29 cellular contexts compared by ENCODE assay signal in genomic region chr2:83079007-83079406, GRCh38.
A peak's percentile ranks its signal among the peaks of the same experiment; 100 is the strongest.
DNase-seq lines count a peak whose midpoint lies in the region; ATAC-seq, FAIRE-seq and TF ChIP-seq lines count a peak whose summit lies in the region.
"Had no signal": no experiment of that assay in that cellular context is flagged by ENCODE, and none has a peak within 500 bp of the region (broad histone marks: within the 10 kb centered on the region; RNA-seq: fewer than 3 reads in every experiment).

No MANE protein-coding gene starts in this region.

- no peak overlapping the region for H3K4me3 Mint-ChIP-seq in CD8-positive, alpha-beta memory T cell
- H3K4me3 Mint-ChIP-seq: CD14-positive monocyte, T-helper 17 cell had no signal

- no peaks in the 10 kb centered on the region for H3K27me3 Mint-ChIP-seq in CD8-positive, alpha-beta memory T cell
- H3K27me3 Mint-ChIP-seq: T-helper 17 cell had no signal

- BruUV-seq in HepG2 (replicated peaks; lab: Mats Ljungman, UMichigan), result no TSS peak

- CTCF ChIA-PET in HepG2 (lab: Yijun Ruan, JAX; ENCODE audit: low intra/inter-chr PET ratio, low total read pairs), result no interaction called here
- CTCF ChIA-PET in CD8-positive, alpha-beta memory T cell (lab: Charles Lee), result no interaction called here

- no peaks in the 10 kb centered on the region for H3K36me3 Mint-ChIP-seq in CD8-positive, alpha-beta memory T cell
- H3K36me3 Mint-ChIP-seq: CD14-positive monocyte had no signal

- ATAC-seq in HepG2, result no peak
- ATAC-seq in right lobe of liver, result no peak
- ATAC-seq in GM21515 (IDR thresholded peaks at IDR 0.05; ENCODE audit: unreplicated experiment), result no peak
- ATAC-seq: GM12878, K562, SK-N-SH treated with all-trans-retinoic acid at 6 μM for 48 hours, T-helper 17 cell had no signal

- FAIRE-seq in HepG2 (lab: Jason Lieb, UNC) (peak; percentile 37), H54 (lab: Jason Lieb, UNC) (no peak)
- FAIRE-seq: GM12878, K562, RCC 7860 had no signal

- TF ChIP-seq CTCF in HepG2 (CRISPR knock-in tag; IDR thresholded peaks at IDR 0.05) (no peak), right lobe of liver (IDR thresholded peaks at IDR 0.05) (no peak), VCaP (conservative IDR thresholded peaks at IDR 0.05) (no peak)

- H4K20me1 ChIP-seq in HepG2 (ENCODE audit: insufficient read depth, low read length), result no peaks in the 10 kb centered on the region

- H3K4me2 ChIP-seq in HepG2 (ENCODE audit: low read depth, low read length), result no peak overlapping the region

- no peaks in the 10 kb centered on the region for H3K79me2 ChIP-seq in HepG2 (ENCODE audit: insufficient read depth, low read length)

- H3K27me3 ChIP-seq in HepG2 (ENCODE audit: control insufficient read depth in 1 of 2, insufficient read depth in 2 of 2, low read length in 2 of 2) (no peaks in the 10 kb centered on the region), right lobe of liver (no peaks in the 10 kb centered on the region)
- no peaks in the 10 kb centered on the region for H3K27me3 ChIP-seq in CD8-positive, alpha-beta memory T cell (ENCODE audit: insufficient read depth, low read length, poor library complexity, severe bottlenecking)
- H3K27me3 ChIP-seq: BE2C, MG63, SJCRH30 had no signal

- H3K4me1 ChIP-seq in HepG2 (ENCODE audit: insufficient read depth, low read length) (peaks cover 34% of the 10 kb centered on the region), right lobe of liver (no peaks in the 10 kb centered on the region)
- no peaks in the 10 kb centered on the region for H3K4me1 ChIP-seq in CD8-positive, alpha-beta memory T cell (ENCODE audit: insufficient read depth, low read length)
- H3K4me1 ChIP-seq: BE2C, SJCRH30 had no signal

- H3K9me3 ChIP-seq in HepG2 (ENCODE audit: low read length), result peaks cover 61% of the 10 kb centered on the region
- H3K9me3 ChIP-seq in right lobe of liver, result no peaks in the 10 kb centered on the region
- no peaks in the 10 kb centered on the region for H3K9me3 ChIP-seq in CD8-positive, alpha-beta memory T cell (ENCODE audit: low read length)
- H3K9me3 ChIP-seq: BE2C, MG63, SJCRH30 had no signal

- TF ChIP-seq EP300 in HepG2 (IDR thresholded peaks at IDR 0.05; ENCODE audit: low read depth in 2 of 2, low read length in 2 of 2), result peak in 1 of 2 experiments; percentile 34; a peak in 1 of 4 replicates
- TF ChIP-seq EP300 in HepG2 (CRISPR knock-in tag; IDR thresholded peaks at IDR 0.05; ENCODE audit: borderline replicate concordance), result no peak

- TF ChIP-seq POLR2A in HepG2 (IDR thresholded peaks at IDR 0.05; ENCODE audit: insufficient read depth in 1 of 2, low read depth in 2 of 2, low read length in 2 of 2) (no peak), right lobe of liver (IDR thresholded peaks at IDR 0.05) (no peak), H54 (IDR thresholded peaks at IDR 0.05; ENCODE audit: low read depth, low read length) (no peak)

- H3K4me1 Mint-ChIP-seq in CD8-positive, alpha-beta memory T cell, result no peaks in the 10 kb centered on the region
- H3K4me1 Mint-ChIP-seq: CD14-positive monocyte, T-helper 17 cell had no signal

- H3K36me3 ChIP-seq in HepG2 (replicated peaks in 1 of 2; ENCODE audit: control insufficient read depth in 1 of 2, insufficient read depth in 2 of 2, low read length in 2 of 2), result no peaks in the 10 kb centered on the region
- no peaks in the 10 kb centered on the region for H3K36me3 ChIP-seq in right lobe of liver
- H3K36me3 ChIP-seq in CD8-positive, alpha-beta memory T cell (ENCODE audit: insufficient read depth, low read length), result no peaks in the 10 kb centered on the region
- H3K36me3 ChIP-seq: BE2C, MG63, SJCRH30 had no signal

- WGBS in HepG2 (ENCODE audit: low lambda C conversion rate), result 30% methylated on average over 2 of the region's 2 CpGs
- WGBS in right lobe of liver (ENCODE audit: insufficient coverage, low coverage, low lambda C conversion rate, missing lambda C conversion rate), result 23% methylated on average over 2 of the region's 2 CpGs

- peak; percentile 24 for DNase-seq in DMS53 (lab: John Stamatoyannopoulos, UW)
- no peak for DNase-seq in DMS53 treated with DMSO at 0.1 percent for 48 hours (lab: John Stamatoyannopoulos, UW; ENCODE audit: unreplicated experiment)
- DNase-seq in HepG2 (ENCODE audit: low spot score), result no peak
- no peak for DNase-seq in right lobe of liver
- no peak for DNase-seq in CD8-positive, alpha-beta memory T cell
- no peak for DNase-seq in H54 (ENCODE audit: insufficient read length, low spot score)
- DNase-seq: 8988T, ACHN, BE2C, DMS79, EL, GDM1, H7, Kasumi-1, MG63, NCI-H1417 treated with DMSO at 0.1 percent for 48 hours, NCI-H1694 treated with DMSO at 0.1 percent for 48 hours, NCI-H2171 treated with DMSO at 0.1 percent for 48 hours, NCI-H345, NCI-H524 treated with DMSO at 0.1 percent for 48 hours, SJCRH30, T-helper 17 cell had no signal

- no peak overlapping the region for H3K9ac ChIP-seq in HepG2 (ENCODE audit: insufficient read depth, low read depth, low read length)

- H2AFZ ChIP-seq in HepG2 (ENCODE audit: low read length), result no peak overlapping the region

- in situ Hi-C loops in HepG2 (cut with HindIII; ENCODE audit: extremely low pct_ligation_motif_present, low pct_unique_long_range_greater_than_20kb), result no loop called here

- peaks cover 4 to 20% (median 7%) of the 10 kb centered on the region in 5 donors for H3K9me3 Mint-ChIP-seq in CD8-positive, alpha-beta memory T cell

- intact Hi-C loops in HepG2 (cut with micrococcal nuclease; ENCODE audit: unreplicated experiment), result no loop called here
- intact Hi-C loops in right lobe of liver (cut with DNase I), result no loop called here

- TF ChIP-seq RAD21 in HepG2 (CRISPR knock-in tag; IDR thresholded peaks at IDR 0.05), result no peak

- H3K27ac ChIP-seq in HepG2 (ENCODE audit: extremely low read length, insufficient read depth, low read length) (no peak overlapping the region), right lobe of liver (no peak overlapping the region), VCaP (peak overlapping the region; percentile 57)
- H3K27ac ChIP-seq in CD8-positive, alpha-beta memory T cell (ENCODE audit: low read depth, low read length), result no peak overlapping the region
- H3K27ac ChIP-seq: SJCRH30 had no signal

- POLR2A ChIA-PET in HepG2 (lab: Yijun Ruan, JAX), result interaction anchor here (0.6 kb wide), 1 partner anchor 32 kb away, joined by 3 read pairs; no protein-coding TSS in a partner anchor
- POLR2A ChIA-PET in CD8-positive, alpha-beta memory T cell (lab: Charles Lee), result no interaction called here

- H3K4me3 ChIP-seq in HepG2 (replicated peaks in 1 of 3; ENCODE audit: insufficient read depth in 1 of 3, low read depth in 2 of 3, low read length in 3 of 3), result no peak overlapping the region
- H3K4me3 ChIP-seq in right lobe of liver, result no peak overlapping the region
- H3K4me3 ChIP-seq in CD8-positive, alpha-beta memory T cell (ENCODE audit: low read length), result no peak overlapping the region
- H3K4me3 ChIP-seq: GM12878, K562, MG63, SJCRH30 had no signal

- H3K27ac Mint-ChIP-seq in CD8-positive, alpha-beta memory T cell, result no peak overlapping the region
- H3K27ac Mint-ChIP-seq: CD14-positive monocyte, T-helper 17 cell had no signal

TF ChIP-seq in HepG2, 621 proteins besides CTCF, POLR2A, EP300 and RAD21 (continues in another document):
- TF ChIP-seq SOX6 (IDR thresholded peaks at IDR 0.05) (no peak), SOX6 (CRISPR knock-in tag; IDR thresholded peaks at IDR 0.05) (peak; percentile 24; the same call in 1 of the 2 replicates), NCOA2 (CRISPR knock-in tag; IDR thresholded peaks at IDR 0.05) (peak; percentile 39; the same call in 1 of the 2 replicates), SOX13 (IDR thresholded peaks at IDR 0.05) (no peak), SOX13 (CRISPR knock-in tag; conservative IDR thresholded peaks at IDR 0.05 in 1 of 2, IDR thresholded peaks at IDR 0.05 in 1 of 2) (peak in 1 of 2 experiments; percentile 78; a peak in 2 of 4 replicates), FOXP1 (IDR thresholded peaks at IDR 0.05) (no peak), FOXP1 (CRISPR knock-in tag; IDR thresholded peaks at IDR 0.05) (peak; percentile 45; the same call in 1 of the 2 replicates), NFIC (IDR thresholded peaks at IDR 0.05; ENCODE audit: low read length) (0 out of 2 replicates have a peak, but pooled peaks have one; percentile 23), FOXA1 (IDR thresholded peaks at IDR 0.05) (no peak), FOXA1 (CRISPR knock-in tag; IDR thresholded peaks at IDR 0.05) (0 out of 2 replicates have a peak, but pooled peaks have one; percentile 21), GATAD2A (CRISPR knock-in tag; IDR thresholded peaks at IDR 0.05) (peak; percentile 40; the same call in 1 of the 2 replicates)
- TF ChIP-seq, protein P1, sequence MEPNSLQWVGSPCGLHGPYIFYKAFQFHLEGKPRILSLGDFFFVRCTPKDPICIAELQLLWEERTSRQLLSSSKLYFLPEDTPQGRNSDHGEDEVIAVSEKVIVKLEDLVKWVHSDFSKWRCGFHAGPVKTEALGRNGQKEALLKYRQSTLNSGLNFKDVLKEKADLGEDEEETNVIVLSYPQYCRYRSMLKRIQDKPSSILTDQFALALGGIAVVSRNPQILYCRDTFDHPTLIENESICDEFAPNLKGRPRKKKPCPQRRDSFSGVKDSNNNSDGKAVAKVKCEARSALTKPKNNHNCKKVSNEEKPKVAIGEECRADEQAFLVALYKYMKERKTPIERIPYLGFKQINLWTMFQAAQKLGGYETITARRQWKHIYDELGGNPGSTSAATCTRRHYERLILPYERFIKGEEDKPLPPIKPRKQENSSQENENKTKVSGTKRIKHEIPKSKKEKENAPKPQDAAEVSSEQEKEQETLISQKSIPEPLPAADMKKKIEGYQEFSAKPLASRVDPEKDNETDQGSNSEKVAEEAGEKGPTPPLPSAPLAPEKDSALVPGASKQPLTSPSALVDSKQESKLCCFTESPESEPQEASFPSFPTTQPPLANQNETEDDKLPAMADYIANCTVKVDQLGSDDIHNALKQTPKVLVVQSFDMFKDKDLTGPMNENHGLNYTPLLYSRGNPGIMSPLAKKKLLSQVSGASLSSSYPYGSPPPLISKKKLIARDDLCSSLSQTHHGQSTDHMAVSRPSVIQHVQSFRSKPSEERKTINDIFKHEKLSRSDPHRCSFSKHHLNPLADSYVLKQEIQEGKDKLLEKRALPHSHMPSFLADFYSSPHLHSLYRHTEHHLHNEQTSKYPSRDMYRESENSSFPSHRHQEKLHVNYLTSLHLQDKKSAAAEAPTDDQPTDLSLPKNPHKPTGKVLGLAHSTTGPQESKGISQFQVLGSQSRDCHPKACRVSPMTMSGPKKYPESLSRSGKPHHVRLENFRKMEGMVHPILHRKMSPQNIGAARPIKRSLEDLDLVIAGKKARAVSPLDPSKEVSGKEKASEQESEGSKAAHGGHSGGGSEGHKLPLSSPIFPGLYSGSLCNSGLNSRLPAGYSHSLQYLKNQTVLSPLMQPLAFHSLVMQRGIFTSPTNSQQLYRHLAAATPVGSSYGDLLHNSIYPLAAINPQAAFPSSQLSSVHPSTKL (CRISPR knock-in tag; IDR thresholded peaks at IDR 0.05), result peak; percentile 37; the same call in 1 of the 2 replicates
